Comparison of ENCODE assay signal across 20 cellular contexts in genomic region chr7:126685018-126685573, GRCh38.
"Had no signal": no experiment of that assay in that cellular context is flagged by ENCODE, and none has a peak within 500 bp of the region (broad histone marks: within the 10 kb centered on the region; RNA-seq: fewer than 3 reads in every experiment).

No MANE protein-coding gene starts in this region.

- H3K9ac ChIP-seq: neural progenitor cell had no signal

- H3K27me3 Mint-ChIP-seq: naive B cell; stimulated activated naive B cell treated with anti-CD40 and anti-IgM and Interleukin-4, amounts not matched to agents 10 μg/mL and 1 μg/mL and 100 μg/mL, for 72 hours had no signal

- H3K36me3 ChIP-seq: heart left ventricle, neural progenitor cell, prostate gland, right atrium auricular region, sigmoid colon, stomach, tibial nerve, vagina had no signal

- H3K4me2 ChIP-seq: hepatocyte, neural progenitor cell had no signal

- H3K4me3 Mint-ChIP-seq: naive B cell; nephron; neural progenitor cell; stimulated activated naive B cell treated with anti-CD40 and anti-IgM and Interleukin-4, amounts not matched to agents 10 μg/mL and 1 μg/mL and 100 μg/mL, for 72 hours had no signal

- H3K36me3 Mint-ChIP-seq: naive B cell; stimulated activated naive B cell treated with anti-CD40 and anti-IgM and Interleukin-4, amounts not matched to agents 10 μg/mL and 1 μg/mL and 100 μg/mL, for 72 hours had no signal

- H3K4me1 Mint-ChIP-seq: naive B cell; stimulated activated naive B cell treated with anti-CD40 and anti-IgM and Interleukin-4, amounts not matched to agents 10 μg/mL and 1 μg/mL and 100 μg/mL, for 72 hours had no signal

- H3K4me3 ChIP-seq: dorsolateral prefrontal cortex, heart left ventricle, hepatocyte, neural progenitor cell, prostate gland, right atrium auricular region, sigmoid colon, stomach, testis, tibial nerve, vagina had no signal

- H3K27ac Mint-ChIP-seq: naive B cell; nephron; neural progenitor cell; stimulated activated naive B cell treated with anti-CD40 and anti-IgM and Interleukin-4, amounts not matched to agents 10 μg/mL and 1 μg/mL and 100 μg/mL, for 72 hours had no signal

- H3K27me3 ChIP-seq: dorsolateral prefrontal cortex, heart left ventricle, hepatocyte, neural progenitor cell, right atrium auricular region, sigmoid colon, stomach, testis, tibial nerve, vagina had no signal

- H3K4me1 ChIP-seq: heart left ventricle, prostate gland, right atrium auricular region, stomach, testis, tibial nerve, vagina had no signal

- ATAC-seq: heart left ventricle; stimulated activated naive B cell treated with anti-CD40 and anti-IgM and Interleukin-4, amounts not matched to agents 10 μg/mL and 1 μg/mL and 100 μg/mL, for 72 hours had no signal

- DNase-seq: caudate nucleus; dorsolateral prefrontal cortex; effector CD4-positive, alpha-beta T cell; heart left ventricle; islet precursor cell; naive B cell; nucleus accumbens; sigmoid colon; stimulated activated CD4-positive, alpha-beta T cell treated with anti-CD3 and anti-CD28 coated beads, Interleukin-2, amount 100 ng/mL, for 24 hours; stimulated activated CD4-positive, alpha-beta T cell treated with anti-CD3 and anti-CD28 coated beads, Interleukin-4, amount 100 ng/mL, for 24 hours; stimulated activated naive B cell treated with anti-CD40 and anti-IgM and Interleukin-4, amounts not matched to agents 10 μg/mL and 1 μg/mL and 100 μg/mL, for 72 hours; stomach; testis had no signal

- H3K9me3 ChIP-seq: prostate gland, right atrium auricular region, sigmoid colon, testis, tibial nerve, vagina had no signal

- H2AFZ ChIP-seq: hepatocyte, neural progenitor cell had no signal

- H3K27ac ChIP-seq: dorsolateral prefrontal cortex, heart left ventricle, hepatocyte, neural progenitor cell, prostate gland, right atrium auricular region, sigmoid colon, stomach, testis, tibial nerve, vagina had no signal
